10 cellular contexts compared by ENCODE assay signal in genomic region chr11:35236667-35237003, GRCh38.
A peak's percentile ranks its signal among the peaks of the same experiment; 100 is the strongest.
DNase-seq lines count a peak whose midpoint lies in the region; ATAC-seq and TF ChIP-seq lines count a peak whose summit lies in the region.
"Had no signal": no experiment of that assay in that cellular context is flagged by ENCODE, and none has a peak within 500 bp of the region (broad histone marks: within the 10 kb centered on the region; RNA-seq: fewer than 3 reads in every experiment).

No MANE protein-coding gene starts in this region.

- peak in 1 of 2 donors; percentile 23 for ATAC-seq in activated naive CD4-positive, alpha-beta T cell treated with anti-CD3 and anti-CD28 coated beads, Interleukin-2, amount 50 U/mL, for 72 hours
- ATAC-seq in HG03457 (IDR thresholded peaks at IDR 0.05; ENCODE audit: unreplicated experiment) (no peak), GM18519 (IDR thresholded peaks at IDR 0.05; ENCODE audit: low FRiP score, unreplicated experiment) (no peak)

- peaks cover 9 to 20% of the 10 kb centered on the region in 2 donors for H3K9me3 Mint-ChIP-seq in activated naive CD4-positive, alpha-beta T cell treated with anti-CD3 and anti-CD28 coated beads, Interleukin-2, amount 50 U/mL, for 72 hours

- H3K27ac Mint-ChIP-seq in activated naive CD4-positive, alpha-beta T cell treated with anti-CD3 and anti-CD28 coated beads, Interleukin-2, amount 50 U/mL, for 72 hours = peak overlapping the region; percentile 70 to 80

- H3K4me3 ChIP-seq in fibroblast of mammary gland (ENCODE audit: control insufficient read depth, low read depth, low read length) = no peak overlapping the region

- H3K36me3 Mint-ChIP-seq in activated naive CD4-positive, alpha-beta T cell treated with anti-CD3 and anti-CD28 coated beads, Interleukin-2, amount 50 U/mL, for 72 hours = peaks cover 33 to 42% of the 10 kb centered on the region in 2 donors

- no peak for DNase-seq in activated naive CD4-positive, alpha-beta T cell treated with anti-CD3 and anti-CD28 coated beads, Interleukin-2, amount 50 U/mL, for 72 hours (ENCODE audit: low spot score in 2 of 2)
- no peak for DNase-seq in activated naive CD4-positive, alpha-beta T cell (lab: John Stamatoyannopoulos, UW)
- DNase-seq in T1000 (lab: John Stamatoyannopoulos, UW) (peak; percentile 30), fibroblast of mammary gland (ENCODE audit: low read depth) (peak; percentile 52), superior temporal gyrus (ENCODE audit: extremely low spot score) (peak; percentile 12)
- DNase-seq in activated CD8-positive, alpha-beta memory T cell treated with anti-CD3 and anti-CD28 coated beads, Interleukin-2, amount 50 U/mL, for 48 hours = no peak
- DNase-seq: activated B cell treated with CpG ODN at 0.5 μM for 24 hours, BE2C had no signal

- TF ChIP-seq CTCF in fibroblast of mammary gland (conservative IDR thresholded peaks at IDR 0.05; ENCODE audit: control insufficient read depth, insufficient read depth, low read depth, low read length) = no peak

Comparison
In these comparisons a context has a peak if more than half of its experiments do, and no peak if none do; other contexts are left out.
1. DNase-seq: peak in T1000 (single experiment), fibroblast of mammary gland (single experiment) and superior temporal gyrus (single experiment); none in activated naive CD4-positive, alpha-beta T cell treated with anti-CD3 and anti-CD28 coated beads, Interleukin-2, amount 50 U/mL, for 72 hours (0 of 2), activated naive CD4-positive, alpha-beta T cell (0 of 4) and activated CD8-positive, alpha-beta memory T cell treated with anti-CD3 and anti-CD28 coated beads, Interleukin-2, amount 50 U/mL, for 48 hours (single experiment).